1 cellular context compared by ENCODE assay signal in the genomic region with DNA sequence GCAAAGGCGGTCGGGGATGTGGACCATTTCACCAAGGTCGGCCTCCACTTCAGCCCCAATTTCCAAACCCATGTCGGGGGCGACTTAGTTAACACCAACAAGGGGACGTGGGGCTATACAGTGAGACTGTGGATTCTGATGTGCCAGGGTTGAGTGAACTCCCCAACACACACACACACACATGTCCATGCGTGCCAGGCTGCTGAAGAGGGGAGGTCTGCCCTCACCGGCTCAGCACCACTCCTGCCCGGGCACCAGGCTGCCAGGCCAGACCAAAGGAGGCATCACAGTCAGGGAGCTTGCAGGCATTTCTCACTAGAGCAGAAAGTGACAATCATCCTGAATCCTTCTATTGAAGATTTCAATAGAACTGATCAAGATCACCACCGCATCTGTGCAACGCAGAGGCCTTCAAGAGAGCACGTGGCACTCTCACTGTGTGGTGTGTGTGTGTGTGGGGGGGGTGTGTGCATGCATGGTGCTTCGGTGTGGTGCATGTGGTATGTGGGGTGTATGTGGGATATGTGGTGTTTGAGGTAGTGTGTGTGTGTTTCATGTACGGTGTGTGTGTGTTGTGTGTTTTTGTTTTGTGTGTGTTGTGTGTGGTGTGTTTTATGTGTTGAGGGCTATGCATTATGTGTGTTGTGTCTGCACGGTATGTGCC.
TF ChIP-seq lines count a peak whose summit lies in the region.

No MANE protein-coding gene starts in this region.

TF ChIP-seq in H1, 55 proteins besides CTCF, POLR2A, EP300 and RAD21 (continued from another document):
- TF ChIP-seq CHD1 (IDR thresholded peaks at IDR 0.05; ENCODE audit: low read depth, low read length) (no peak), MAFK (IDR thresholded peaks at IDR 0.05; ENCODE audit: low read depth, low read length) (no peak), SIRT6 (IDR thresholded peaks at IDR 0.05; ENCODE audit: low read length) (no peak), BRCA1 (IDR thresholded peaks at IDR 0.05; ENCODE audit: low read depth, low read length) (no peak)
TF ChIP-seq in H1: peak in this region for 0.
